ENCODE assay signal across 35 cellular contexts in genomic region chr3:74413547-74414241, GRCh38.
"Had no signal": no experiment of that assay in that cellular context is flagged by ENCODE, and none has a peak within 500 bp of the region (broad histone marks: within the 10 kb centered on the region; RNA-seq: fewer than 3 reads in every experiment).

No MANE protein-coding gene starts in this region.

- H3K27ac Mint-ChIP-seq: activated B cell treated with CpG ODN at 0.5 μM for 24 hours; activated CD4-positive, alpha-beta memory T cell treated with anti-CD3 and anti-CD28 coated beads for 36 hours; activated CD8-positive, alpha-beta memory T cell treated with anti-CD3 and anti-CD28 coated beads, Interleukin-2, amount 10 ng/mL, durations not matched to agents 7 days and 5 days; activated CD8-positive, alpha-beta T cell treated with anti-CD3 and anti-CD28 coated beads, Interleukin-2, amount 10 ng/mL, durations not matched to agents 7 days and 5 days; activated naive CD4-positive, alpha-beta T cell treated with anti-CD3 and anti-CD28 coated beads for 36 hours; activated naive CD4-positive, alpha-beta T cell treated with anti-CD3 and anti-CD28 coated beads, Interleukin-2, amount 50 U/mL, for 24 hours; activated naive CD8-positive, alpha-beta T cell treated with anti-CD3 and anti-CD28 coated beads for 36 hours; activated naive CD8-positive, alpha-beta T cell treated with anti-CD3 and anti-CD28 coated beads, Interleukin-2, amount 50 U/mL, for 24 hours; activated T-helper 1 cell treated with anti-CD3 and anti-CD28 coated beads, Interleukin-12 subunit alpha, Interleukin-12 subunit beta, Interleukin-2, Interleukin-4 antibody, amounts not matched to agents 30 ng/mL and 10 ng/mL and 1 ng/mL, durations not matched to agents 14 hours and 24 hours and 36 hours; activated T-helper 2 cell treated with anti-CD3 and anti-CD28 coated beads, Interferon-gamma antibody, Interleukin-2, Interleukin-4, amounts not matched to agents 10 μg/mL and 5 μg/mL and 100 μg/mL, durations not matched to agents 14 hours and 24 hours and 36 hours; effector memory CD8-positive, alpha-beta T cell; T-helper 17 cell; T-helper 2 cell treated with Interferon-gamma antibody and Interleukin-4, amounts not matched to agents 5 μg/mL and 100 μg/mL, for 36 hours had no signal

- H3K36me3 Mint-ChIP-seq: activated CD4-positive, alpha-beta memory T cell treated with anti-CD3 and anti-CD28 coated beads for 36 hours; activated CD8-positive, alpha-beta memory T cell treated with anti-CD3 and anti-CD28 coated beads, Interleukin-2, amount 10 ng/mL, durations not matched to agents 7 days and 5 days; activated naive CD4-positive, alpha-beta T cell treated with anti-CD3 and anti-CD28 coated beads, Interleukin-2, amount 50 U/mL, for 24 hours; activated naive CD8-positive, alpha-beta T cell treated with anti-CD3 and anti-CD28 coated beads for 36 hours had no signal

- H3K4me3 ChIP-seq: adrenal gland, body of pancreas, esophagus muscularis mucosa, gastroesophageal sphincter had no signal

- H3K9me3 ChIP-seq: adrenal gland, body of pancreas, esophagus muscularis mucosa had no signal

- H3K27me3 Mint-ChIP-seq: activated B cell treated with CpG ODN at 0.5 μM for 24 hours; activated CD4-positive, alpha-beta memory T cell treated with anti-CD3 and anti-CD28 coated beads for 36 hours; activated CD8-positive, alpha-beta memory T cell treated with anti-CD3 and anti-CD28 coated beads, Interleukin-2, amount 10 ng/mL, durations not matched to agents 7 days and 5 days; activated naive CD4-positive, alpha-beta T cell treated with anti-CD3 and anti-CD28 coated beads, Interleukin-2, amount 50 U/mL, for 24 hours; activated naive CD8-positive, alpha-beta T cell treated with anti-CD3 and anti-CD28 coated beads for 36 hours; activated naive CD8-positive, alpha-beta T cell treated with anti-CD3 and anti-CD28 coated beads, Interleukin-2, amount 50 U/mL, for 24 hours; effector memory CD8-positive, alpha-beta T cell; T-helper 17 cell had no signal

- FAIRE-seq: colon had no signal

- H3K36me3 ChIP-seq: adrenal gland, esophagus muscularis mucosa, gastroesophageal sphincter, WERI-Rb-1 had no signal

- H3K4me1 ChIP-seq: adrenal gland, body of pancreas, esophagus muscularis mucosa, foreskin keratinocyte, gastroesophageal sphincter had no signal

- H3K4me3 Mint-ChIP-seq: activated B cell treated with CpG ODN at 0.5 μM for 24 hours; activated CD4-positive, alpha-beta memory T cell treated with anti-CD3 and anti-CD28 coated beads for 36 hours; activated CD8-positive, alpha-beta memory T cell treated with anti-CD3 and anti-CD28 coated beads, Interleukin-2, amount 10 ng/mL, durations not matched to agents 7 days and 5 days; activated CD8-positive, alpha-beta T cell treated with anti-CD3 and anti-CD28 coated beads, Interleukin-2, amount 10 ng/mL, durations not matched to agents 7 days and 5 days; activated naive CD4-positive, alpha-beta T cell treated with anti-CD3 and anti-CD28 coated beads for 36 hours; activated naive CD4-positive, alpha-beta T cell treated with anti-CD3 and anti-CD28 coated beads, Interleukin-2, amount 50 U/mL, for 24 hours; activated naive CD8-positive, alpha-beta T cell treated with anti-CD3 and anti-CD28 coated beads for 36 hours; activated naive CD8-positive, alpha-beta T cell treated with anti-CD3 and anti-CD28 coated beads, Interleukin-2, amount 50 U/mL, for 24 hours; activated T-helper 1 cell treated with anti-CD3 and anti-CD28 coated beads, Interleukin-12 subunit alpha, Interleukin-12 subunit beta, Interleukin-2, Interleukin-4 antibody, amounts not matched to agents 30 ng/mL and 10 ng/mL and 1 ng/mL, durations not matched to agents 14 hours and 24 hours and 36 hours; effector memory CD8-positive, alpha-beta T cell; T-helper 17 cell; T-helper 2 cell treated with Interferon-gamma antibody and Interleukin-4, amounts not matched to agents 5 μg/mL and 100 μg/mL, for 36 hours had no signal

- ATAC-seq: activated CD4-positive, CD25-positive, alpha-beta regulatory T cell treated with anti-CD3 and anti-CD28 coated beads, Interleukin-2, amount 50 U/mL, for 24 hours; activated CD8-positive, alpha-beta memory T cell treated with anti-CD3 and anti-CD28 coated beads, Interleukin-2, amount 10 ng/mL, durations not matched to agents 7 days and 5 days; activated CD8-positive, alpha-beta T cell treated with anti-CD3 and anti-CD28 coated beads, Interleukin-2, amount 10 ng/mL, durations not matched to agents 7 days and 5 days; activated naive CD8-positive, alpha-beta T cell treated with anti-CD3 and anti-CD28 coated beads, Interleukin-2, amount 50 U/mL, for 24 hours; body of pancreas; effector memory CD8-positive, alpha-beta T cell; foreskin keratinocyte; gastroesophageal sphincter; T-helper 17 cell had no signal

- H3K9me3 Mint-ChIP-seq: activated T-helper 1 cell treated with anti-CD3 and anti-CD28 coated beads, Interleukin-12 subunit alpha, Interleukin-12 subunit beta, Interleukin-2, Interleukin-4 antibody, amounts not matched to agents 30 ng/mL and 10 ng/mL and 1 ng/mL, durations not matched to agents 14 hours and 24 hours and 36 hours; effector memory CD8-positive, alpha-beta T cell had no signal

- H3K27ac ChIP-seq: adrenal gland, body of pancreas, esophagus muscularis mucosa, foreskin keratinocyte, gastroesophageal sphincter, WERI-Rb-1 had no signal

- H3K4me1 Mint-ChIP-seq: activated B cell treated with CpG ODN at 0.5 μM for 24 hours; activated CD8-positive, alpha-beta memory T cell treated with anti-CD3 and anti-CD28 coated beads, Interleukin-2, amount 10 ng/mL, durations not matched to agents 7 days and 5 days; activated naive CD4-positive, alpha-beta T cell treated with anti-CD3 and anti-CD28 coated beads, Interleukin-2, amount 50 U/mL, for 24 hours; activated naive CD8-positive, alpha-beta T cell treated with anti-CD3 and anti-CD28 coated beads for 36 hours; activated naive CD8-positive, alpha-beta T cell treated with anti-CD3 and anti-CD28 coated beads, Interleukin-2, amount 50 U/mL, for 24 hours; T-helper 17 cell had no signal

- DNase-seq: activated B cell treated with CpG ODN at 0.5 μM for 24 hours; activated CD4-positive, alpha-beta memory T cell treated with anti-CD3 and anti-CD28 coated beads for 36 hours; activated CD4-positive, alpha-beta T cell treated with anti-CD3 and anti-CD28 coated beads for 48 hours; activated CD8-positive, alpha-beta memory T cell treated with anti-CD3 and anti-CD28 coated beads, Interleukin-2, amount 10 ng/mL, durations not matched to agents 7 days and 5 days; activated CD8-positive, alpha-beta memory T cell treated with anti-CD3 and anti-CD28 coated beads, Interleukin-2, amount 50 U/mL, for 4 hours; activated CD8-positive, alpha-beta T cell treated with anti-CD3 and anti-CD28 coated beads, Interleukin-2, amount 10 ng/mL, durations not matched to agents 7 days and 5 days; activated effector memory CD4-positive, alpha-beta T cell treated with anti-CD3 and anti-CD28 coated beads, Interleukin-2, amount 50 U/mL, for 16 hours; activated naive CD4-positive, alpha-beta T cell treated with anti-CD3 and anti-CD28 coated beads for 36 hours; activated naive CD8-positive, alpha-beta T cell treated with anti-CD3 and anti-CD28 coated beads for 36 hours; activated naive CD8-positive, alpha-beta T cell treated with anti-CD3 and anti-CD28 coated beads, Interleukin-2, amount 50 U/mL, for 24 hours; activated T-cell treated with anti-CD3 and anti-CD28 coated beads, Interleukin-2, amount 50 U/mL, for 1 hour; activated T-cell treated with anti-CD3 and anti-CD28 coated beads, Interleukin-2, amount 50 U/mL, for 48 hours; adrenal gland; amygdala; aorta; body of pancreas; caudate nucleus; cortex of kidney; dermis blood vessel endothelial cell; effector CD4-positive, alpha-beta T cell; effector memory CD8-positive, alpha-beta T cell; erythroblast; foreskin keratinocyte; T-helper 1 cell; T-helper 17 cell; T1000; WERI-Rb-1 had no signal

- H3K27me3 ChIP-seq: adrenal gland, body of pancreas, esophagus muscularis mucosa, foreskin keratinocyte, gastroesophageal sphincter had no signal
